Comparison of ENCODE assay signal across 32 cellular contexts in the genomic region with DNA sequence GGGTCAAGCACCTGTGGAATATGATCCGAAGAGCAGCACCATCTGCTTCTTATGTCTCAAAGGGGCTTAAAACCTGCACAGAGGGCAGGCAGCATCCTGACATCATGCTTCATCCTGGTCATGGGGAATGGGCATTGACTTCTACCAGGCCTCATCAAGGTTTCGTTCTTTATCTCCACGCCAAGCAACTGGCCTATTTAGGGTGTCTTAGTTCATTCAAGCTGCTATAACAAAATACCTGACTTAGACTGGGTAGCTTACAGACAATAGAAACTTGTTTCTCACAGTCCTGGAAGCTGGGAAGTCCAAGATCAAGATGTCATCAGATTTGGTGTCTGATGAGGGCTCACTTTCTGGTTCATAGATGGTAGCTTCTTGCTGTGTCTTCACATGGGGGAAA.
"Had no signal": no experiment of that assay in that cellular context is flagged by ENCODE, and none has a peak within 500 bp of the region (broad histone marks: within the 10 kb centered on the region; RNA-seq: fewer than 3 reads in every experiment).

No MANE protein-coding gene starts in this region.

- H3K27me3 ChIP-seq: MG63 had no signal

- H3K4me3 ChIP-seq: MG63 had no signal

- H3K36me3 ChIP-seq: MG63 had no signal

- DNase-seq: Karpas-422, MG63, MM.1S, MV-4-11, NCI-H1048, NCI-H1092, NCI-H1092 treated with DMSO at 0.1 percent for 48 hours, NCI-H1105, NCI-H1105 treated with DMSO at 0.1 percent for 48 hours, NCI-H1417, NCI-H1417 treated with DMSO at 0.1 percent for 48 hours, NCI-H1436, NCI-H1436 treated with DMSO at 0.1 percent for 48 hours, NCI-H146, NCI-H1694, NCI-H1694 treated with DMSO at 0.1 percent for 48 hours, NCI-H187, NCI-H187 treated with DMSO at 0.1 percent for 48 hours, NCI-H1930, NCI-H2029, NCI-H2029 treated with DMSO at 0.1 percent for 48 hours, NCI-H2081, NCI-H2081 treated with DMSO at 0.1 percent for 48 hours, NCI-H2107, NCI-H2171, NCI-H2171 treated with DMSO at 0.1 percent for 48 hours, NCI-H2227 treated with DMSO at 0.1 percent for 48 hours, NCI-H345, NCI-H446, NCI-H446 treated with DMSO at 0.1 percent for 48 hours, NCI-H510A, NCI-H510A treated with DMSO at 0.1 percent for 48 hours had no signal

- H3K9me3 ChIP-seq: MG63 had no signal
